Comparison of ENCODE assay signal across 1 cellular context in the genomic region with DNA sequence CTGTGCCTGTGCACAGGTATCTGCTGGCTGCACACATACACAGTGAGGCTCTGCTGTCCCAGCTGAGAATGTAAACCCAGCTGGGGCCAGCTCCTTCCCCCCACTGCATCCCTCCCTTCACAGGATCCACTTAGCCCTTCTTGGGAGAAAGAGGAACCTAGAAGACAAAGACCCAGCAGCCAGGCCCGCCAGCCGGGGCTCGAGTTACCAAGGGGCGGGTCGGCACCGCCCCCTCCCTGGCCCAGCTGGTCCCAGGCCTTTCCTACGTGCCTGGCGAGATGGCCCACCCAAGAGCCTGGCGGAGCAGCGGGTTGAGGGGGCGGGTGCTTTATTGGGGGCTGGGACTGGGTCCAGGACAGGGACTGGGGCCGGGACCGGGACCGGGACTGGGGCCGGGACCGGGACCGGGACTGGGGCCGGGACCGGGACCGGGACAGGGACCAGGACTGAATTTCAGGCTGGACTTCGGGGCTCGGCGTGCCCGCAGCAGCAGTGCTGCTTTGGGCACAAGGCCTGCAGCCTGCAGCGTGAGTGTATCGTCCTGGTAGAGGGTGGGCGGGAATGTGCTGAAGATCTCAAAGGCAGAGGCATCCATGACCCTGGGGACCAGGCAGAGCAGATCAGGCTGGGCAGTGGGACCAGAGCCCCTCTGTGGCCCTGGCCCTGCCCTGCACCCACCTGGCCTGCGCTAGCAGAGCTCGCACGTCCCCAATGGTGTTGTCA.
A peak's percentile ranks its signal among the peaks of the same experiment; 100 is the strongest.
TF ChIP-seq lines count a peak whose summit lies in the region.

No MANE protein-coding gene starts in this region.

TF ChIP-seq in H1, 55 proteins besides CTCF, POLR2A, EP300 and RAD21:
- peak; percentile 87 to 91 for TF ChIP-seq SIN3A (conservative IDR thresholded peaks at IDR 0.05 in 1 of 2, IDR thresholded peaks at IDR 0.05 in 1 of 2; ENCODE audit: low read depth in 1 of 2, low read length in 2 of 2)
- TF ChIP-seq TAF1 (IDR thresholded peaks at IDR 0.05; ENCODE audit: low read depth, low read length), result 0 out of 2 replicates have a peak, but pooled peaks have one; percentile 39
- TF ChIP-seq ASH2L (IDR thresholded peaks at IDR 0.05; ENCODE audit: low read length), result peak; percentile 59
- TF ChIP-seq, protein P1, sequence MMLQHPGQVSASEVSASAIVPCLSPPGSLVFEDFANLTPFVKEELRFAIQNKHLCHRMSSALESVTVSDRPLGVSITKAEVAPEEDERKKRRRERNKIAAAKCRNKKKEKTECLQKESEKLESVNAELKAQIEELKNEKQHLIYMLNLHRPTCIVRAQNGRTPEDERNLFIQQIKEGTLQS (IDR thresholded peaks at IDR 0.05; ENCODE audit: insufficient read depth, low read depth, low read length), result no peak
- no peak for TF ChIP-seq CBX8 (IDR thresholded peaks at IDR 0.05; ENCODE audit: borderline replicate concordance, low read depth, low read length)
- TF ChIP-seq PHF8 (conservative IDR thresholded peaks at IDR 0.05; ENCODE audit: low read depth, low read length), result no peak
- 0 out of 2 replicates have a peak, but pooled peaks have one; percentile 30 for TF ChIP-seq SP1 (IDR thresholded peaks at IDR 0.05; ENCODE audit: low read depth, low read length)
- TF ChIP-seq, protein P2, sequence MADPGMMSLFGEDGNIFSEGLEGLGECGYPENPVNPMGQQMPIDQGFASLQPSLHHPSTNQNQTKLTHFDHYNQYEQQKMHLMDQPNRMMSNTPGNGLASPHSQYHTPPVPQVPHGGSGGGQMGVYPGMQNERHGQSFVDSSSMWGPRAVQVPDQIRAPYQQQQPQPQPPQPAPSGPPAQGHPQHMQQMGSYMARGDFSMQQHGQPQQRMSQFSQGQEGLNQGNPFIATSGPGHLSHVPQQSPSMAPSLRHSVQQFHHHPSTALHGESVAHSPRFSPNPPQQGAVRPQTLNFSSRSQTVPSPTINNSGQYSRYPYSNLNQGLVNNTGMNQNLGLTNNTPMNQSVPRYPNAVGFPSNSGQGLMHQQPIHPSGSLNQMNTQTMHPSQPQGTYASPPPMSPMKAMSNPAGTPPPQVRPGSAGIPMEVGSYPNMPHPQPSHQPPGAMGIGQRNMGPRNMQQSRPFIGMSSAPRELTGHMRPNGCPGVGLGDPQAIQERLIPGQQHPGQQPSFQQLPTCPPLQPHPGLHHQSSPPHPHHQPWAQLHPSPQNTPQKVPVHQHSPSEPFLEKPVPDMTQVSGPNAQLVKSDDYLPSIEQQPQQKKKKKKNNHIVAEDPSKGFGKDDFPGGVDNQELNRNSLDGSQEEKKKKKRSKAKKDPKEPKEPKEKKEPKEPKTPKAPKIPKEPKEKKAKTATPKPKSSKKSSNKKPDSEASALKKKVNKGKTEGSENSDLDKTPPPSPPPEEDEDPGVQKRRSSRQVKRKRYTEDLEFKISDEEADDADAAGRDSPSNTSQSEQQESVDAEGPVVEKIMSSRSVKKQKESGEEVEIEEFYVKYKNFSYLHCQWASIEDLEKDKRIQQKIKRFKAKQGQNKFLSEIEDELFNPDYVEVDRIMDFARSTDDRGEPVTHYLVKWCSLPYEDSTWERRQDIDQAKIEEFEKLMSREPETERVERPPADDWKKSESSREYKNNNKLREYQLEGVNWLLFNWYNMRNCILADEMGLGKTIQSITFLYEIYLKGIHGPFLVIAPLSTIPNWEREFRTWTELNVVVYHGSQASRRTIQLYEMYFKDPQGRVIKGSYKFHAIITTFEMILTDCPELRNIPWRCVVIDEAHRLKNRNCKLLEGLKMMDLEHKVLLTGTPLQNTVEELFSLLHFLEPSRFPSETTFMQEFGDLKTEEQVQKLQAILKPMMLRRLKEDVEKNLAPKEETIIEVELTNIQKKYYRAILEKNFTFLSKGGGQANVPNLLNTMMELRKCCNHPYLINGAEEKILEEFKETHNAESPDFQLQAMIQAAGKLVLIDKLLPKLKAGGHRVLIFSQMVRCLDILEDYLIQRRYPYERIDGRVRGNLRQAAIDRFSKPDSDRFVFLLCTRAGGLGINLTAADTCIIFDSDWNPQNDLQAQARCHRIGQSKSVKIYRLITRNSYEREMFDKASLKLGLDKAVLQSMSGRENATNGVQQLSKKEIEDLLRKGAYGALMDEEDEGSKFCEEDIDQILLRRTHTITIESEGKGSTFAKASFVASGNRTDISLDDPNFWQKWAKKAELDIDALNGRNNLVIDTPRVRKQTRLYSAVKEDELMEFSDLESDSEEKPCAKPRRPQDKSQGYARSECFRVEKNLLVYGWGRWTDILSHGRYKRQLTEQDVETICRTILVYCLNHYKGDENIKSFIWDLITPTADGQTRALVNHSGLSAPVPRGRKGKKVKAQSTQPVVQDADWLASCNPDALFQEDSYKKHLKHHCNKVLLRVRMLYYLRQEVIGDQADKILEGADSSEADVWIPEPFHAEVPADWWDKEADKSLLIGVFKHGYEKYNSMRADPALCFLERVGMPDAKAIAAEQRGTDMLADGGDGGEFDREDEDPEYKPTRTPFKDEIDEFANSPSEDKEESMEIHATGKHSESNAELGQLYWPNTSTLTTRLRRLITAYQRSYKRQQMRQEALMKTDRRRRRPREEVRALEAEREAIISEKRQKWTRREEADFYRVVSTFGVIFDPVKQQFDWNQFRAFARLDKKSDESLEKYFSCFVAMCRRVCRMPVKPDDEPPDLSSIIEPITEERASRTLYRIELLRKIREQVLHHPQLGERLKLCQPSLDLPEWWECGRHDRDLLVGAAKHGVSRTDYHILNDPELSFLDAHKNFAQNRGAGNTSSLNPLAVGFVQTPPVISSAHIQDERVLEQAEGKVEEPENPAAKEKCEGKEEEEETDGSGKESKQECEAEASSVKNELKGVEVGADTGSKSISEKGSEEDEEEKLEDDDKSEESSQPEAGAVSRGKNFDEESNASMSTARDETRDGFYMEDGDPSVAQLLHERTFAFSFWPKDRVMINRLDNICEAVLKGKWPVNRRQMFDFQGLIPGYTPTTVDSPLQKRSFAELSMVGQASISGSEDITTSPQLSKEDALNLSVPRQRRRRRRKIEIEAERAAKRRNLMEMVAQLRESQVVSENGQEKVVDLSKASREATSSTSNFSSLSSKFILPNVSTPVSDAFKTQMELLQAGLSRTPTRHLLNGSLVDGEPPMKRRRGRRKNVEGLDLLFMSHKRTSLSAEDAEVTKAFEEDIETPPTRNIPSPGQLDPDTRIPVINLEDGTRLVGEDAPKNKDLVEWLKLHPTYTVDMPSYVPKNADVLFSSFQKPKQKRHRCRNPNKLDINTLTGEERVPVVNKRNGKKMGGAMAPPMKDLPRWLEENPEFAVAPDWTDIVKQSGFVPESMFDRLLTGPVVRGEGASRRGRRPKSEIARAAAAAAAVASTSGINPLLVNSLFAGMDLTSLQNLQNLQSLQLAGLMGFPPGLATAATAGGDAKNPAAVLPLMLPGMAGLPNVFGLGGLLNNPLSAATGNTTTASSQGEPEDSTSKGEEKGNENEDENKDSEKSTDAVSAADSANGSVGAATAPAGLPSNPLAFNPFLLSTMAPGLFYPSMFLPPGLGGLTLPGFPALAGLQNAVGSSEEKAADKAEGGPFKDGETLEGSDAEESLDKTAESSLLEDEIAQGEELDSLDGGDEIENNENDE (IDR thresholded peaks at IDR 0.05; ENCODE audit: insufficient replicate concordance, low read length), result no peak
- TF ChIP-seq CEBPB (IDR thresholded peaks at IDR 0.05; ENCODE audit: low read depth, low read length), result no peak
- TF ChIP-seq RNF2 (IDR thresholded peaks at IDR 0.05; ENCODE audit: borderline replicate concordance, low read depth, low read length, missing control alignments, poor library complexity, severe bottlenecking), result no peak
- TF ChIP-seq SUZ12 (IDR thresholded peaks at IDR 0.05; ENCODE audit: low read length), result no peak
- TF ChIP-seq, protein P3, sequence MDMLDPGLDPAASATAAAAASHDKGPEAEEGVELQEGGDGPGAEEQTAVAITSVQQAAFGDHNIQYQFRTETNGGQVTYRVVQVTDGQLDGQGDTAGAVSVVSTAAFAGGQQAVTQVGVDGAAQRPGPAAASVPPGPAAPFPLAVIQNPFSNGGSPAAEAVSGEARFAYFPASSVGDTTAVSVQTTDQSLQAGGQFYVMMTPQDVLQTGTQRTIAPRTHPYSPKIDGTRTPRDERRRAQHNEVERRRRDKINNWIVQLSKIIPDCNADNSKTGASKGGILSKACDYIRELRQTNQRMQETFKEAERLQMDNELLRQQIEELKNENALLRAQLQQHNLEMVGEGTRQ (IDR thresholded peaks at IDR 0.05; ENCODE audit: low read length), result no peak
- TF ChIP-seq EGR1 (IDR thresholded peaks at IDR 0.05; ENCODE audit: borderline replicate concordance, low read depth, low read length), result peak; percentile 55; the same call in 1 of the 2 replicates
- TF ChIP-seq SP4 (IDR thresholded peaks at IDR 0.05; ENCODE audit: low read length), result no peak
- TF ChIP-seq POLR2AphosphoS5 (IDR thresholded peaks at IDR 0.05; ENCODE audit: low read depth, low read length), result 0 out of 2 replicates have a peak, but pooled peaks have one; percentile 30
- 0 out of 2 replicates have a peak, but pooled peaks have one; percentile 3 for TF ChIP-seq TEAD4 (IDR thresholded peaks at IDR 0.05; ENCODE audit: low read depth, low read length)
- TF ChIP-seq TBP (IDR thresholded peaks at IDR 0.05; ENCODE audit: low read depth, low read length), result 0 out of 2 replicates have a peak, but pooled peaks have one; percentile 8
- no peak for TF ChIP-seq MAFK (IDR thresholded peaks at IDR 0.05; ENCODE audit: low read depth, low read length)
- TF ChIP-seq TCF12 (IDR thresholded peaks at IDR 0.05; ENCODE audit: low read depth, low read length), result no peak
- no peak for TF ChIP-seq ZNF274 (IDR thresholded peaks at IDR 0.05; ENCODE audit: borderline replicate concordance, extremely low read depth, low read length)
- TF ChIP-seq, protein P4, sequence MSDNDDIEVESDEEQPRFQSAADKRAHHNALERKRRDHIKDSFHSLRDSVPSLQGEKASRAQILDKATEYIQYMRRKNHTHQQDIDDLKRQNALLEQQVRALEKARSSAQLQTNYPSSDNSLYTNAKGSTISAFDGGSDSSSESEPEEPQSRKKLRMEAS (IDR thresholded peaks at IDR 0.05), result peak; percentile 50
- TF ChIP-seq YY1 (IDR thresholded peaks at IDR 0.05; ENCODE audit: low read depth, low read length), result no peak
- 0 out of 4 replicates have a peak, but pooled peaks of 1 of the 2 experiments have one; percentile 23 for TF ChIP-seq HDAC2 (IDR thresholded peaks at IDR 0.05; ENCODE audit: borderline replicate concordance in 1 of 2, low read depth in 2 of 2, low read length in 2 of 2)
- no peak for TF ChIP-seq GABPA (IDR thresholded peaks at IDR 0.05; ENCODE audit: borderline replicate concordance, insufficient read depth, low read length)
- no peak for TF ChIP-seq EZH2 (IDR thresholded peaks at IDR 0.05; ENCODE audit: low read depth, low read length, severe bottlenecking)
- TF ChIP-seq, protein P5, sequence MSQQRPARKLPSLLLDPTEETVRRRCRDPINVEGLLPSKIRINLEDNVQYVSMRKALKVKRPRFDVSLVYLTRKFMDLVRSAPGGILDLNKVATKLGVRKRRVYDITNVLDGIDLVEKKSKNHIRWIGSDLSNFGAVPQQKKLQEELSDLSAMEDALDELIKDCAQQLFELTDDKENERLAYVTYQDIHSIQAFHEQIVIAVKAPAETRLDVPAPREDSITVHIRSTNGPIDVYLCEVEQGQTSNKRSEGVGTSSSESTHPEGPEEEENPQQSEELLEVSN (IDR thresholded peaks at IDR 0.05), result peak; percentile 49
